In genomic region chr20:33646959-33647602, GRCh38 we compare ENCODE assay signal across 2 cellular contexts.
TF ChIP-seq lines count a peak whose summit lies in the region.

No MANE protein-coding gene starts in this region.

TF ChIP-seq in Ishikawa, 13 proteins besides CTCF, POLR2A, EP300 and RAD21:
- peak; percentile 78 for TF ChIP-seq REST (IDR thresholded peaks at IDR 0.05; ENCODE audit: low read depth)

TF ChIP-seq in K562, 482 proteins besides CTCF, POLR2A, EP300 and RAD21:
- peak; percentile 62; the same call in 1 of the 2 replicates for TF ChIP-seq MIER1 (IDR thresholded peaks at IDR 0.05; ENCODE audit: low read depth)
- TF ChIP-seq EHMT2 (IDR thresholded peaks at IDR 0.05), result peak; percentile 57; the same call in 1 of the 2 replicates
